In genomic region chr16:57900796-57901479, GRCh38 we compare ENCODE assay signal across 18 cellular contexts.
A peak's percentile ranks its signal among the peaks of the same experiment; 100 is the strongest.
DNase-seq lines count a peak whose midpoint lies in the region; ATAC-seq and TF ChIP-seq lines count a peak whose summit lies in the region.
"Had no signal": no experiment of that assay in that cellular context is flagged by ENCODE, and none has a peak within 500 bp of the region (broad histone marks: within the 10 kb centered on the region; RNA-seq: fewer than 3 reads in every experiment).

No MANE protein-coding gene starts in this region.

- H3K27me3 Mint-ChIP-seq in GM23338 (ENCODE audit: insufficient read depth, low read depth, poor library complexity), result peaks cover 14% of the 10 kb centered on the region

- no CpG with 5 or more reads among the region's 11 CpGs for WGBS in neuronal stem cell (ENCODE audit: extremely low coverage in 2 of 2, insufficient read length in 2 of 2, insufficient replicate concordance in 1 of 2), 2 donors

- H3K27me3 ChIP-seq in GM23338 (ENCODE audit: insufficient read depth) (no peaks in the 10 kb centered on the region), HCT116 (ENCODE audit: insufficient read depth, low read length) (no peaks in the 10 kb centered on the region), WERI-Rb-1 (ENCODE audit: insufficient read depth, low read depth, severe bottlenecking) (no peaks in the 10 kb centered on the region), neuronal stem cell (ENCODE audit: control insufficient read depth in 3 of 3, insufficient read depth in 3 of 3, low read depth in 1 of 3, low read length in 3 of 3) (peaks cover 0 to 41% (median 0%) of the 10 kb centered on the region in 3 experiments), osteoblast (ENCODE audit: insufficient read depth, low read length) (peaks cover 37% of the 10 kb centered on the region)
- H3K27me3 ChIP-seq: BE2C had no signal

- H3K9me3 Mint-ChIP-seq in GM23338, result no peaks in the 10 kb centered on the region
- H3K9me3 Mint-ChIP-seq: CD8-positive, alpha-beta memory T cell had no signal

- H3K9ac ChIP-seq in HCT116 (ENCODE audit: low read length), result no peak overlapping the region
- H3K9ac ChIP-seq in neuronal stem cell (ENCODE audit: low read depth, low read length, poor library complexity), result no peak overlapping the region

- H3K4me3 ChIP-seq in GM23338, result no peak overlapping the region
- no peak overlapping the region for H3K4me3 ChIP-seq in HCT116 (replicated peaks in 1 of 2; ENCODE audit: low read depth in 1 of 2, low read length in 2 of 2)
- no peak overlapping the region for H3K4me3 ChIP-seq in WERI-Rb-1 (ENCODE audit: low read depth, low read length)
- H3K4me3 ChIP-seq in neuronal stem cell (ENCODE audit: low read length in 2 of 2), result no peak overlapping the region
- H3K4me3 ChIP-seq in osteoblast (ENCODE audit: insufficient read depth, low read length), result no peak overlapping the region
- H3K4me3 ChIP-seq: K562 had no signal

- RAD21 ChIA-PET in HCT116 (lab: Charles Lee; ENCODE audit: low non-redundant PET in 1 of 2, low total read pairs in 2 of 2, uncharacterized antibody in 2 of 2, unreplicated experiment in 2 of 2), result interaction anchor here in 1 of 2 experiments (0.6 kb wide), 1 partner anchor 73 kb away, joined by 3 read pairs; no protein-coding TSS in a partner anchor

- H3F3A ChIP-seq in GM23338 (replicated peaks; ENCODE audit: low read depth), result no peaks in the 10 kb centered on the region

- no peak overlapping the region for H2BK5ac ChIP-seq in neuronal stem cell (ENCODE audit: low read length)

- no peaks in the 10 kb centered on the region for H3K36me3 ChIP-seq in GM23338 (ENCODE audit: insufficient read depth)
- no peaks in the 10 kb centered on the region for H3K36me3 ChIP-seq in HCT116 (ENCODE audit: control insufficient read depth in 1 of 2, insufficient read depth in 2 of 2, low read length in 2 of 2)
- no peaks in the 10 kb centered on the region for H3K36me3 ChIP-seq in WERI-Rb-1
- no peaks in the 10 kb centered on the region for H3K36me3 ChIP-seq in neuronal stem cell (replicated peaks in 1 of 2; ENCODE audit: control insufficient read depth in 2 of 2, insufficient read depth in 2 of 2, low read length in 2 of 2)
- no peaks in the 10 kb centered on the region for H3K36me3 ChIP-seq in osteoblast (ENCODE audit: insufficient read depth, low read length)
- H3K36me3 ChIP-seq: BE2C had no signal

- CTCF ChIA-PET in HCT116 (lab: Charles Lee), result no interaction called here

- H3K4me2 ChIP-seq in GM23338, result no peak overlapping the region
- H3K4me2 ChIP-seq in HCT116 (ENCODE audit: low read length), result peak overlapping the region; percentile 26; the same call in 1 of the 2 replicates
- no peak overlapping the region for H3K4me2 ChIP-seq in neuronal stem cell (ENCODE audit: insufficient read depth, low read length, poor library complexity, severe bottlenecking)
- no peak overlapping the region for H3K4me2 ChIP-seq in osteoblast (ENCODE audit: insufficient read depth, low read length)

- no TSS peak for BruUV-seq in HCT116 (replicated peaks; lab: Mats Ljungman, UMichigan)

- H3K18ac ChIP-seq in neuronal stem cell (ENCODE audit: low read length), result no peak overlapping the region

- H3K9me3 ChIP-seq in HCT116 (ENCODE audit: control insufficient read depth in 1 of 2, insufficient read depth in 1 of 2, low read depth in 1 of 2, low read length in 2 of 2) (no peaks in the 10 kb centered on the region), WERI-Rb-1 (ENCODE audit: severe bottlenecking) (no peaks in the 10 kb centered on the region), neuronal stem cell (replicated peaks in 1 of 2; ENCODE audit: control insufficient read depth in 2 of 2, insufficient read depth in 1 of 2, low read depth in 1 of 2, low read length in 2 of 2) (no peaks in the 10 kb centered on the region), osteoblast (ENCODE audit: low read depth, low read length) (no peaks in the 10 kb centered on the region)
- H3K9me3 ChIP-seq: BE2C had no signal

- no peak for DNase-seq in GM23338 (ENCODE audit: low spot score)
- DNase-seq in HCT116 (ENCODE audit: low read depth, low spot score), result no peak
- DNase-seq in WERI-Rb-1, result peak; percentile 64
- no peak for DNase-seq in neuronal stem cell (ENCODE audit: low spot score)
- no peak for DNase-seq in osteoblast (ENCODE audit: insufficient read length, low spot score, missing footprints)
- DNase-seq: ACHN; BE2C; C1 segment of cervical spinal cord; CD4-positive, CD25-positive, alpha-beta regulatory T cell; COR-L47; DMS 273 treated with DMSO at 0.1 percent for 48 hours; DMS53; DND-41; EL; H7 had no signal

- H2BK15ac ChIP-seq in neuronal stem cell (ENCODE audit: low read length), result peak overlapping the region; percentile 65

- H3K79me1 ChIP-seq in neuronal stem cell (ENCODE audit: low read depth, low read length), result no peaks in the 10 kb centered on the region

- H2BK12ac ChIP-seq in neuronal stem cell (ENCODE audit: low read length), result no peak overlapping the region

- TF ChIP-seq POLR2A in HCT116 (IDR thresholded peaks at IDR 0.05; ENCODE audit: borderline replicate concordance, extremely low read depth, insufficient read depth, insufficient read length), result no peak

- H2AFZ ChIP-seq in GM23338 (peak overlapping the region; percentile 63; the same call in 1 of the 2 replicates), HCT116 (ENCODE audit: low read depth, low read length, poor library complexity, severe bottlenecking) (no peak overlapping the region), neuronal stem cell (ENCODE audit: low read length) (no peak overlapping the region), osteoblast (ENCODE audit: low read length) (no peak overlapping the region)

- intact Hi-C loops in HCT116 (cut with micrococcal nuclease), result no loop called here

- H3K4me1 Mint-ChIP-seq in GM23338, result peaks cover 3% of the 10 kb centered on the region; the same call in 2 of the 3 replicates

- no peak overlapping the region for H4K91ac ChIP-seq in neuronal stem cell (ENCODE audit: low read depth, low read length, poor library complexity)

- H3K4me1 ChIP-seq in GM23338 (ENCODE audit: insufficient read depth) (no peaks in the 10 kb centered on the region), HCT116 (ENCODE audit: control insufficient read depth in 1 of 2, insufficient read depth in 2 of 2, low read length in 2 of 2) (peaks cover 0 to 11% of the 10 kb centered on the region in 2 experiments; a peak in 2 of 4 replicates), neuronal stem cell (ENCODE audit: control insufficient read depth in 2 of 2, insufficient read depth in 1 of 2, low read depth in 1 of 2, low read length in 2 of 2) (peaks cover 0 to 2% of the 10 kb centered on the region in 2 donors), osteoblast (ENCODE audit: insufficient read depth, low read length) (no peaks in the 10 kb centered on the region)
- H3K4me1 ChIP-seq: BE2C had no signal

- no peak for TF ChIP-seq RAD21 in HCT116 (IDR thresholded peaks at IDR 0.05; ENCODE audit: low read depth)

- no peak overlapping the region for H3K14ac ChIP-seq in neuronal stem cell (ENCODE audit: low read length)

- H2AK5ac ChIP-seq in neuronal stem cell (ENCODE audit: low read depth, low read length), result peak overlapping the region; percentile 82

- H3K9me2 ChIP-seq in GM23338 (ENCODE audit: insufficient read depth), result no peaks in the 10 kb centered on the region
- no peaks in the 10 kb centered on the region for H3K9me2 ChIP-seq in HCT116 (ENCODE audit: insufficient read depth)

- POLR2A ChIA-PET in HCT116 (lab: Charles Lee), result no interaction called here

- H3K23ac ChIP-seq in neuronal stem cell (ENCODE audit: low read depth, low read length, poor library complexity), result no peak overlapping the region

- H3K27ac ChIP-seq in GM23338 (ENCODE audit: low read depth) (no peak overlapping the region), HCT116 (ENCODE audit: low read depth, low read length) (no peak overlapping the region), WERI-Rb-1 (no peak overlapping the region), neuronal stem cell (replicated peaks; ENCODE audit: low read length) (no peak overlapping the region), osteoblast (ENCODE audit: low read depth, low read length) (no peak overlapping the region)

- H3K4ac ChIP-seq in neuronal stem cell (ENCODE audit: low read length), result no peak overlapping the region

- H4K20me1 ChIP-seq in GM23338 (replicated peaks; ENCODE audit: insufficient read depth), result no peaks in the 10 kb centered on the region
- no peaks in the 10 kb centered on the region for H4K20me1 ChIP-seq in HCT116 (ENCODE audit: insufficient read depth)
- peaks cover 4% of the 10 kb centered on the region for H4K20me1 ChIP-seq in osteoblast (ENCODE audit: insufficient read depth, low read length)

- TF ChIP-seq CTCF in GM23338 (conservative IDR thresholded peaks at IDR 0.05; ENCODE audit: low read depth in 2 of 2), result no peak
- TF ChIP-seq CTCF in HCT116 (IDR thresholded peaks at IDR 0.05 in 2 of 3, conservative IDR thresholded peaks at IDR 0.05 in 1 of 3; ENCODE audit: borderline replicate concordance in 1 of 3, insufficient read depth in 1 of 3, low read depth in 2 of 3, low read length in 2 of 3), result no peak
- TF ChIP-seq CTCF in WERI-Rb-1 (IDR thresholded peaks at IDR 0.05; ENCODE audit: low read depth, low read length), result no peak
- TF ChIP-seq CTCF in osteoblast (IDR thresholded peaks at IDR 0.05; ENCODE audit: extremely low read depth, low read depth, low read length), result no peak

- H2BK120ac ChIP-seq in neuronal stem cell (ENCODE audit: low read depth, low read length), result peak overlapping the region; percentile 39

- peak overlapping the region; percentile 24 for H4K8ac ChIP-seq in neuronal stem cell (ENCODE audit: low read depth, low read length)

- ATAC-seq in GM23338, result no peak
- no peak for ATAC-seq in HCT116
- ATAC-seq in HG03571 (IDR thresholded peaks at IDR 0.05; ENCODE audit: unreplicated experiment), result no peak

- H3K27ac Mint-ChIP-seq in GM23338, result no peak overlapping the region
- H3K27ac Mint-ChIP-seq: CD4-positive, CD25-positive, alpha-beta regulatory T cell had no signal

- no peaks in the 10 kb centered on the region for H3K36me3 Mint-ChIP-seq in GM23338 (ENCODE audit: low read depth)
- H3K36me3 Mint-ChIP-seq: CD4-positive, CD25-positive, alpha-beta regulatory T cell; CD8-positive, alpha-beta memory T cell had no signal

- no peak overlapping the region for H3K4me3 Mint-ChIP-seq in GM23338
- H3K4me3 Mint-ChIP-seq: CD4-positive, CD25-positive, alpha-beta regulatory T cell; CD8-positive, alpha-beta memory T cell had no signal

- H3K79me2 ChIP-seq in GM23338 (replicated peaks; ENCODE audit: insufficient read depth), result no peaks in the 10 kb centered on the region
- H3K79me2 ChIP-seq in HCT116 (ENCODE audit: insufficient read depth, low read length), result no peaks in the 10 kb centered on the region
- H3K79me2 ChIP-seq in osteoblast (ENCODE audit: insufficient read depth, low read length), result no peaks in the 10 kb centered on the region

TF ChIP-seq in HCT116, 20 proteins besides CTCF, POLR2A, EP300 and RAD21 (continues in another document):
- TF ChIP-seq ZFX (IDR thresholded peaks at IDR 0.05), result no peak
